Comparison of ENCODE assay signal across 10 cellular contexts in genomic region chr10:29160110-29160669, GRCh38.
DNase-seq lines count a peak whose midpoint lies in the region; ATAC-seq and TF ChIP-seq lines count a peak whose summit lies in the region.
"Had no signal": no experiment of that assay in that cellular context is flagged by ENCODE, and none has a peak within 500 bp of the region (broad histone marks: within the 10 kb centered on the region; RNA-seq: fewer than 3 reads in every experiment).

No MANE protein-coding gene starts in this region.

- no peaks in the 10 kb centered on the region for H3K27me3 Mint-ChIP-seq in endodermal cell (ENCODE audit: insufficient read depth)
- no peaks in the 10 kb centered on the region for H3K27me3 Mint-ChIP-seq in CD8-positive, alpha-beta T cell (ENCODE audit: low read depth)
- H3K27me3 Mint-ChIP-seq: activated naive CD8-positive, alpha-beta T cell treated with anti-CD3 and anti-CD28 coated beads, Interleukin-2, amount 10 ng/mL, durations not matched to agents 7 days and 5 days had no signal

- DNase-seq in EL (peak; percentile 92), NT2/D1 (ENCODE audit: low read depth, low spot score) (peak; percentile 63), endodermal cell (peak; percentile 84), Right ventricle myocardium inferior (ENCODE audit: missing footprints) (no peak), NOMO-1 treated with DMSO at 0.1 percent for 48 hours (lab: John Stamatoyannopoulos, UW; ENCODE audit: unreplicated experiment) (no peak), WERI-Rb-1 (no peak)
- DNase-seq in CD8-positive, alpha-beta T cell, result no peak
- DNase-seq: activated naive CD8-positive, alpha-beta T cell treated with anti-CD3 and anti-CD28 coated beads, Interleukin-2, amount 10 ng/mL, durations not matched to agents 7 days and 5 days; posterior cingulate gyrus had no signal

- peaks cover 12% of the 10 kb centered on the region for H3K4me1 Mint-ChIP-seq in endodermal cell
- H3K4me1 Mint-ChIP-seq in CD8-positive, alpha-beta T cell (ENCODE audit: low read depth), result no peaks in the 10 kb centered on the region
- H3K4me1 Mint-ChIP-seq: activated naive CD8-positive, alpha-beta T cell treated with anti-CD3 and anti-CD28 coated beads, Interleukin-2, amount 10 ng/mL, durations not matched to agents 7 days and 5 days had no signal

- H3K27ac ChIP-seq in endodermal cell (ENCODE audit: low read depth, low read length) (no peak overlapping the region), mesodermal cell (ENCODE audit: low read depth, low read length, severe bottlenecking) (peak overlapping the region; percentile 81), WERI-Rb-1 (no peak overlapping the region)
- no peak overlapping the region for H3K27ac ChIP-seq in CD8-positive, alpha-beta T cell (ENCODE audit: low read depth, low read length)

- H3K4me3 ChIP-seq in NT2/D1 (ENCODE audit: insufficient read length, low read depth), result no peak overlapping the region
- no peak overlapping the region for H3K4me3 ChIP-seq in endodermal cell (ENCODE audit: low read length)
- H3K4me3 ChIP-seq in mesodermal cell (ENCODE audit: extremely low read depth, insufficient read depth, low read length, poor library complexity, severe bottlenecking), result no peak overlapping the region
- no peak overlapping the region for H3K4me3 ChIP-seq in CD8-positive, alpha-beta T cell (ENCODE audit: low read depth, low read length)
- H3K4me3 ChIP-seq in WERI-Rb-1 (ENCODE audit: low read depth, low read length), result no peak overlapping the region

- ATAC-seq in CD8-positive, alpha-beta T cell, result no peak
- no peak for ATAC-seq in Right ventricle myocardium inferior

- no peak overlapping the region for H3K4me3 Mint-ChIP-seq in endodermal cell
- no peak overlapping the region for H3K4me3 Mint-ChIP-seq in CD8-positive, alpha-beta T cell
- H3K4me3 Mint-ChIP-seq: activated naive CD8-positive, alpha-beta T cell treated with anti-CD3 and anti-CD28 coated beads, Interleukin-2, amount 10 ng/mL, durations not matched to agents 7 days and 5 days had no signal

- no peaks in the 10 kb centered on the region for H3K36me3 ChIP-seq in NT2/D1 (ENCODE audit: insufficient read depth, insufficient read length, low read length)
- H3K36me3 ChIP-seq in endodermal cell (ENCODE audit: control insufficient read depth, insufficient read depth, low read length), result no peaks in the 10 kb centered on the region
- H3K36me3 ChIP-seq in mesodermal cell (ENCODE audit: control insufficient read depth, insufficient read depth, low read length), result no peaks in the 10 kb centered on the region
- H3K36me3 ChIP-seq in CD8-positive, alpha-beta T cell (ENCODE audit: insufficient read depth, low read length), result no peaks in the 10 kb centered on the region
- H3K36me3 ChIP-seq in WERI-Rb-1, result no peaks in the 10 kb centered on the region

- peak overlapping the region; percentile 91 for H3K27ac Mint-ChIP-seq in endodermal cell
- H3K27ac Mint-ChIP-seq in CD8-positive, alpha-beta T cell, result no peak overlapping the region
- H3K27ac Mint-ChIP-seq: activated naive CD8-positive, alpha-beta T cell treated with anti-CD3 and anti-CD28 coated beads, Interleukin-2, amount 10 ng/mL, durations not matched to agents 7 days and 5 days had no signal

- peaks cover 19% of the 10 kb centered on the region for H3K9me3 Mint-ChIP-seq in endodermal cell
- peaks cover 2% of the 10 kb centered on the region for H3K9me3 Mint-ChIP-seq in CD8-positive, alpha-beta T cell
- H3K9me3 Mint-ChIP-seq: activated naive CD8-positive, alpha-beta T cell treated with anti-CD3 and anti-CD28 coated beads, Interleukin-2, amount 10 ng/mL, durations not matched to agents 7 days and 5 days had no signal

- POLR2A ChIA-PET in CD8-positive, alpha-beta T cell (lab: Charles Lee), result no interaction called here

- H3K4me1 ChIP-seq in NT2/D1 (ENCODE audit: insufficient read depth, insufficient read length) (peaks cover 5% of the 10 kb centered on the region), endodermal cell (ENCODE audit: control insufficient read depth, insufficient read depth, low read length) (no peaks in the 10 kb centered on the region), mesodermal cell (ENCODE audit: control insufficient read depth, insufficient read depth, low read length, poor library complexity, severe bottlenecking) (peaks cover 27% of the 10 kb centered on the region)
- H3K4me1 ChIP-seq in CD8-positive, alpha-beta T cell (ENCODE audit: insufficient read depth, low read length), result no peaks in the 10 kb centered on the region

- 63 to 77% methylated on average over 4 to 7 of the region's 7 CpGs for WGBS in endodermal cell (ENCODE audit: insufficient coverage in 1 of 2, insufficient read length in 1 of 2), 2 experiments
- 74 to 75% methylated on average over 3 to 7 of the region's 7 CpGs for WGBS in mesodermal cell (ENCODE audit: insufficient coverage in 2 of 2), 2 experiments

- H3K36me3 Mint-ChIP-seq in endodermal cell (ENCODE audit: low read depth), result no peaks in the 10 kb centered on the region
- H3K36me3 Mint-ChIP-seq in CD8-positive, alpha-beta T cell, result no peaks in the 10 kb centered on the region
- H3K36me3 Mint-ChIP-seq: activated naive CD8-positive, alpha-beta T cell treated with anti-CD3 and anti-CD28 coated beads, Interleukin-2, amount 10 ng/mL, durations not matched to agents 7 days and 5 days had no signal

- CTCF ChIA-PET in CD8-positive, alpha-beta T cell (lab: Charles Lee), result no interaction called here

- H3K9ac ChIP-seq in NT2/D1 (ENCODE audit: insufficient read length, low read depth), result no peak overlapping the region
- H3K9ac ChIP-seq in endodermal cell (ENCODE audit: extremely low read depth, low read length, poor library complexity, severe bottlenecking), result no peak overlapping the region

- H3K27me3 ChIP-seq in NT2/D1 (ENCODE audit: insufficient read depth, insufficient read length) (no peaks in the 10 kb centered on the region), endodermal cell (ENCODE audit: control insufficient read depth, insufficient read depth, low read length, poor library complexity, severe bottlenecking) (no peaks in the 10 kb centered on the region), WERI-Rb-1 (ENCODE audit: insufficient read depth, low read depth, severe bottlenecking) (no peaks in the 10 kb centered on the region)
- no peaks in the 10 kb centered on the region for H3K27me3 ChIP-seq in CD8-positive, alpha-beta T cell (ENCODE audit: insufficient read depth, low read length)

- H3K9me3 ChIP-seq in NT2/D1 (ENCODE audit: insufficient read depth, low read length) (peaks cover 61% of the 10 kb centered on the region), endodermal cell (ENCODE audit: control insufficient read depth, low read length) (peaks cover 6% of the 10 kb centered on the region), mesodermal cell (ENCODE audit: control insufficient read depth, low read length) (peaks cover 12% of the 10 kb centered on the region), WERI-Rb-1 (ENCODE audit: severe bottlenecking) (no peaks in the 10 kb centered on the region)
- no peaks in the 10 kb centered on the region for H3K9me3 ChIP-seq in CD8-positive, alpha-beta T cell (ENCODE audit: low read length)

- intact Hi-C loops in CD8-positive, alpha-beta T cell (cut with DNase I, micrococcal nuclease), result no loop called here
- intact Hi-C loops in Right ventricle myocardium inferior (cut with DNase I), result no loop called here

- no peak for TF ChIP-seq CTCF in endodermal cell (conservative IDR thresholded peaks at IDR 0.05)
- TF ChIP-seq CTCF in CD8-positive, alpha-beta T cell (IDR thresholded peaks at IDR 0.05), result no peak
- TF ChIP-seq CTCF in WERI-Rb-1 (IDR thresholded peaks at IDR 0.05; ENCODE audit: low read depth, low read length), result no peak

Comparison
In these comparisons a context has a peak if more than half of its experiments do, and no peak if none do; other contexts are left out.
1. DNase-seq: peak in EL (single experiment), NT2/D1 (single experiment) and endodermal cell (single experiment); none in CD8-positive, alpha-beta T cell (0 of 7), Right ventricle myocardium inferior (single experiment), NOMO-1 treated with DMSO at 0.1 percent for 48 hours (single experiment) and WERI-Rb-1 (single experiment).